In genomic region chr15:45802140-45802539, GRCh38 we compare ENCODE assay signal across 20 cellular contexts.
A peak's percentile ranks its signal among the peaks of the same experiment; 100 is the strongest.
DNase-seq lines count a peak whose midpoint lies in the region; TF ChIP-seq lines count a peak whose summit lies in the region.
"Had no signal": no experiment of that assay in that cellular context is flagged by ENCODE, and none has a peak within 500 bp of the region (broad histone marks: within the 10 kb centered on the region; RNA-seq: fewer than 3 reads in every experiment).

No MANE protein-coding gene starts in this region.

- peak overlapping the region; percentile 74 for H3K27ac Mint-ChIP-seq in neural progenitor cell
- H3K27ac Mint-ChIP-seq: activated CD8-positive, alpha-beta memory T cell treated with anti-CD3 and anti-CD28 coated beads, Interleukin-2, amount 10 ng/mL, durations not matched to agents 7 days and 5 days; T-helper 1 cell treated with Interleukin-12 subunit alpha and Interleukin-12 subunit beta and Interleukin-4 antibody, amounts not matched to agents 30 μg/mL and 1 μg/mL, for 36 hours had no signal

- peaks cover 9% of the 10 kb centered on the region for H3F3A ChIP-seq in neural progenitor cell (ENCODE audit: low read depth)

- H3K27ac ChIP-seq in neural progenitor cell = no peak overlapping the region
- no peak overlapping the region for H3K27ac ChIP-seq in uterus
- H3K27ac ChIP-seq: esophagus muscularis mucosa, heart left ventricle, neutrophil had no signal

- no peak overlapping the region for H2AFZ ChIP-seq in neural progenitor cell (replicated peaks)

- H3K36me3 ChIP-seq in neural progenitor cell = no peaks in the 10 kb centered on the region
- no peaks in the 10 kb centered on the region for H3K36me3 ChIP-seq in uterus
- H3K36me3 ChIP-seq: esophagus muscularis mucosa, heart left ventricle, neutrophil had no signal

- peaks cover 5% of the 10 kb centered on the region for H3K36me3 Mint-ChIP-seq in neural progenitor cell
- H3K36me3 Mint-ChIP-seq: activated CD8-positive, alpha-beta memory T cell treated with anti-CD3 and anti-CD28 coated beads, Interleukin-2, amount 10 ng/mL, durations not matched to agents 7 days and 5 days had no signal

- H3K9me3 ChIP-seq in neural progenitor cell (ENCODE audit: low read depth) (no peaks in the 10 kb centered on the region), uterus (no peaks in the 10 kb centered on the region)
- H3K9me3 ChIP-seq: esophagus muscularis mucosa, heart left ventricle, neutrophil had no signal

- H3K4me3 ChIP-seq in LNCaP clone FGC (ENCODE audit: low read depth, low read length) (no peak overlapping the region), neural progenitor cell (no peak overlapping the region), uterus (no peak overlapping the region)
- H3K4me3 ChIP-seq: esophagus muscularis mucosa, heart left ventricle had no signal

- H3K4me1 ChIP-seq in neural progenitor cell = peaks cover 14% of the 10 kb centered on the region
- no peaks in the 10 kb centered on the region for H3K4me1 ChIP-seq in uterus
- H3K4me1 ChIP-seq: esophagus muscularis mucosa, heart left ventricle had no signal

- TF ChIP-seq POLR2A in uterus (IDR thresholded peaks at IDR 0.05) = no peak

- H3K4me2 ChIP-seq in neural progenitor cell = peak overlapping the region; percentile 9

- H3K27me3 ChIP-seq in neural progenitor cell (no peaks in the 10 kb centered on the region), uterus (no peaks in the 10 kb centered on the region)
- H3K27me3 ChIP-seq: esophagus muscularis mucosa, heart left ventricle, neutrophil had no signal

- H3K27me3 Mint-ChIP-seq in neural progenitor cell (ENCODE audit: insufficient read depth, low read depth) = peaks cover 5% of the 10 kb centered on the region

- no peak overlapping the region for H3K9ac ChIP-seq in neural progenitor cell

- DNase-seq in LNCaP clone FGC (ENCODE audit: low read depth) = peak; percentile 70
- peak; percentile 74 for DNase-seq in NCI-H2029 treated with DMSO at 0.1 percent for 48 hours (lab: John Stamatoyannopoulos, UW)
- DNase-seq in RKO (ENCODE audit: low spot score) = peak; percentile 3
- peak; percentile 20 for DNase-seq in neural progenitor cell (ENCODE audit: low spot score)
- no peak for DNase-seq in ecto neural progenitor cell (ENCODE audit: low spot score)
- no peak for DNase-seq in activated naive CD4-positive, alpha-beta T cell treated with anti-CD3 and anti-CD28 coated beads, Interleukin-2, amount 50 U/mL, for 16 hours
- DNase-seq in activated effector memory CD4-positive, alpha-beta T cell treated with anti-CD3 and anti-CD28 coated beads, Interleukin-2, amount 50 U/mL, for 16 hours = no peak
- DNase-seq in uterus = no peak
- DNase-seq: activated CD8-positive, alpha-beta memory T cell treated with anti-CD3 and anti-CD28 coated beads, Interleukin-2, amount 10 ng/mL, durations not matched to agents 7 days and 5 days; activated gamma-delta T cell treated with Interleukin-2 at 50 U/mL for 16 hours; DMS 273 treated with DMSO at 0.1 percent for 48 hours; GOT3; heart left ventricle; Kasumi-1; mesenchymal stem cell; NCI-H526 treated with DMSO at 0.1 percent for 48 hours; stimulated activated CD4-positive, alpha-beta T cell treated with anti-CD3 and anti-CD28 coated beads, Interleukin-2, amount 100 ng/mL, for 24 hours had no signal

- H4K20me1 ChIP-seq in neural progenitor cell (ENCODE audit: low read depth) = no peaks in the 10 kb centered on the region

- intact Hi-C loops in uterus (cut with DNase I; ENCODE audit: low total_unique reads) = no loop called here

- H3K4me1 Mint-ChIP-seq in neural progenitor cell = peaks cover 33% of the 10 kb centered on the region
- H3K4me1 Mint-ChIP-seq: activated CD8-positive, alpha-beta memory T cell treated with anti-CD3 and anti-CD28 coated beads, Interleukin-2, amount 10 ng/mL, durations not matched to agents 7 days and 5 days had no signal

- peaks cover 9% of the 10 kb centered on the region for H3K9me3 Mint-ChIP-seq in neural progenitor cell
- H3K9me3 Mint-ChIP-seq: T-helper 1 cell treated with Interleukin-12 subunit alpha and Interleukin-12 subunit beta and Interleukin-4 antibody, amounts not matched to agents 30 μg/mL and 1 μg/mL, for 36 hours had no signal

- peak overlapping the region; percentile 28 for H3K4me3 Mint-ChIP-seq in neural progenitor cell
- H3K4me3 Mint-ChIP-seq: activated CD8-positive, alpha-beta memory T cell treated with anti-CD3 and anti-CD28 coated beads, Interleukin-2, amount 10 ng/mL, durations not matched to agents 7 days and 5 days; T-helper 1 cell treated with Interleukin-12 subunit alpha and Interleukin-12 subunit beta and Interleukin-4 antibody, amounts not matched to agents 30 μg/mL and 1 μg/mL, for 36 hours had no signal

- no peaks in the 10 kb centered on the region for H3K79me2 ChIP-seq in neural progenitor cell (ENCODE audit: low read depth)

- TF ChIP-seq CTCF in LNCaP clone FGC (IDR thresholded peaks at IDR 0.05; ENCODE audit: control insufficient read depth, extremely low read depth, insufficient read depth) (no peak), neural progenitor cell (IDR thresholded peaks at IDR 0.05) (no peak), uterus (IDR thresholded peaks at IDR 0.05) (no peak)

Comparison
In these comparisons a context has a peak if more than half of its experiments do, and no peak if none do; other contexts are left out.
1. DNase-seq: peak in LNCaP clone FGC (single experiment), NCI-H2029 treated with DMSO at 0.1 percent for 48 hours (single experiment), RKO (single experiment) and neural progenitor cell (single experiment); none in ecto neural progenitor cell (single experiment), activated naive CD4-positive, alpha-beta T cell treated with anti-CD3 and anti-CD28 coated beads, Interleukin-2, amount 50 U/mL, for 16 hours (single experiment), activated effector memory CD4-positive, alpha-beta T cell treated with anti-CD3 and anti-CD28 coated beads, Interleukin-2, amount 50 U/mL, for 16 hours (single experiment) and uterus (0 of 2).